Comparison of ENCODE assay signal across 25 cellular contexts in the genomic region with DNA sequence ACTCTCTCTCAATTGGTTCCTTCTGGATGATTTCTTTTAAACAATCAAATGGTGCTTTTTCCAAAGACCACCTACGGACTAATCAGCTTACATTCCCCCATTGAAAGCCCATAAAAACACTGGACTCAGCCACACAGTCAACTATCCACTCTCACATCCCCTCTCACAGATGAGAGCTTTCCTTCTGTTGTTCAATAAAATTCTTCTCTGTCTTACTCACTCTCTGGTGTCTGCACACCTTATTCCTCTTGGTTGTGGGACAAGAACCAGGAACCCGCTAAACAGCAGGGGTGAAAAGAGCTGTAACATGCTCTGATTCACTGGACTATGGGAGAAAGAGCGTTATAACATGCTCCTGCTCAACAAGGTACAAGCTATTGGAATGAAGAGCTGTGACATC.
A peak's percentile ranks its signal among the peaks of the same experiment; 100 is the strongest.
DNase-seq lines count a peak whose midpoint lies in the region; ATAC-seq, FAIRE-seq and TF ChIP-seq lines count a peak whose summit lies in the region.
"Had no signal": no experiment of that assay in that cellular context is flagged by ENCODE, and none has a peak within 500 bp of the region (broad histone marks: within the 10 kb centered on the region; RNA-seq: fewer than 3 reads in every experiment).

No MANE protein-coding gene starts in this region.

- H3K4me3 Mint-ChIP-seq in GM23338 (no peak overlapping the region), neural progenitor cell (no peak overlapping the region)
- H3K4me3 Mint-ChIP-seq: B cell; CD4-positive, CD25-positive, alpha-beta regulatory T cell; CD8-positive, alpha-beta T cell; H9; HFFc6 had no signal

- H3F3A ChIP-seq in GM23338 (replicated peaks; ENCODE audit: low read depth): no peaks in the 10 kb centered on the region
- H3F3A ChIP-seq in neural progenitor cell (ENCODE audit: low read depth): peaks cover 15% of the 10 kb centered on the region

- intact Hi-C loops in left colon (cut with DNase I, micrococcal nuclease): no loop called here

- H3K27me3 ChIP-seq in GM23338 (ENCODE audit: insufficient read depth): no peaks in the 10 kb centered on the region
- no peaks in the 10 kb centered on the region for H3K27me3 ChIP-seq in neural progenitor cell
- H3K27me3 ChIP-seq: BLaER1 had no signal

- no peak overlapping the region for H3K9ac ChIP-seq in neural progenitor cell
- H3K9ac ChIP-seq: BLaER1 had no signal

- no peak overlapping the region for H2AFZ ChIP-seq in GM23338
- H2AFZ ChIP-seq in neural progenitor cell (replicated peaks): no peak overlapping the region

- H3K9me3 Mint-ChIP-seq in GM23338 (peaks cover 16% of the 10 kb centered on the region), neural progenitor cell (peaks cover 4% of the 10 kb centered on the region)

- DNase-seq in GM23338 (ENCODE audit: low spot score) (peak; percentile 15), amniotic epithelial cell (ENCODE audit: low read depth) (peak; percentile 0), kidney tubule cell (ENCODE audit: low spot score) (peak; percentile 2), neural progenitor cell (ENCODE audit: low spot score) (peak; percentile 68), left colon (no peak), GM12891 (ENCODE audit: insufficient read length, low spot score) (no peak)
- DNase-seq: Caco-2; CD4-positive, CD25-positive, alpha-beta regulatory T cell; CD8-positive, alpha-beta T cell; DMS153; DMS79; EL; GDM1; H9; HFFc6 had no signal

- no peak for ATAC-seq in GM23338
- no peak for ATAC-seq in GM19395 (IDR thresholded peaks at IDR 0.05; ENCODE audit: unreplicated experiment)
- ATAC-seq in HG02571 (IDR thresholded peaks at IDR 0.05; ENCODE audit: unreplicated experiment): no peak
- no peak for ATAC-seq in left colon
- ATAC-seq: CD8-positive, alpha-beta T cell; GM12878; HCT116 had no signal

- no peaks in the 10 kb centered on the region for H3K79me2 ChIP-seq in GM23338 (replicated peaks; ENCODE audit: insufficient read depth)
- H3K79me2 ChIP-seq in neural progenitor cell (ENCODE audit: low read depth): no peaks in the 10 kb centered on the region

- TF ChIP-seq CTCF in GM23338 (conservative IDR thresholded peaks at IDR 0.05; ENCODE audit: low read depth in 2 of 2): no peak
- no peak for TF ChIP-seq CTCF in neural progenitor cell (IDR thresholded peaks at IDR 0.05)

- TF ChIP-seq POLR2A in GM12891 (IDR thresholded peaks at IDR 0.05; ENCODE audit: low read depth, low read length): no peak

- H3K27me3 Mint-ChIP-seq in GM23338 (ENCODE audit: insufficient read depth, low read depth, poor library complexity) (no peaks in the 10 kb centered on the region), neural progenitor cell (ENCODE audit: insufficient read depth, low read depth) (no peaks in the 10 kb centered on the region)
- H3K27me3 Mint-ChIP-seq: B cell; CD4-positive, CD25-positive, alpha-beta regulatory T cell had no signal

- H3K9me3 ChIP-seq in neural progenitor cell (ENCODE audit: low read depth): no peaks in the 10 kb centered on the region
- H3K9me3 ChIP-seq: Caco-2 had no signal

- H3K4me1 ChIP-seq in GM23338 (ENCODE audit: insufficient read depth) (peaks cover 8% of the 10 kb centered on the region), neural progenitor cell (peaks cover 18% of the 10 kb centered on the region)
- H3K4me1 ChIP-seq: BLaER1, Caco-2 had no signal

- no peak overlapping the region for H3K27ac Mint-ChIP-seq in GM23338
- no peak overlapping the region for H3K27ac Mint-ChIP-seq in neural progenitor cell
- H3K27ac Mint-ChIP-seq: B cell; CD4-positive, CD25-positive, alpha-beta regulatory T cell; CD8-positive, alpha-beta T cell; HFFc6 had no signal

- H3K36me3 Mint-ChIP-seq in GM23338 (ENCODE audit: low read depth): peaks cover 19% of the 10 kb centered on the region; the same call in 2 of the 3 replicates
- no peaks in the 10 kb centered on the region for H3K36me3 Mint-ChIP-seq in neural progenitor cell
- H3K36me3 Mint-ChIP-seq: CD4-positive, CD25-positive, alpha-beta regulatory T cell; CD8-positive, alpha-beta T cell had no signal

- no peaks in the 10 kb centered on the region for H3K9me2 ChIP-seq in GM23338 (ENCODE audit: insufficient read depth)

- no peak for FAIRE-seq in GM12891 (lab: Jason Lieb, UNC)
- FAIRE-seq: A204.1, GM12878, GM18507 had no signal

- no peaks in the 10 kb centered on the region; the same call in 1 of the 2 replicates for H3K36me3 ChIP-seq in GM23338 (ENCODE audit: insufficient read depth)
- H3K36me3 ChIP-seq in neural progenitor cell: no peaks in the 10 kb centered on the region
- H3K36me3 ChIP-seq: BLaER1 had no signal

- H3K4me1 Mint-ChIP-seq in GM23338: no peaks in the 10 kb centered on the region
- peaks cover 7% of the 10 kb centered on the region for H3K4me1 Mint-ChIP-seq in neural progenitor cell
- H3K4me1 Mint-ChIP-seq: B cell; CD4-positive, CD25-positive, alpha-beta regulatory T cell had no signal

- H3K4me3 ChIP-seq in GM23338: no peak overlapping the region
- no peak overlapping the region for H3K4me3 ChIP-seq in neural progenitor cell
- H3K4me3 ChIP-seq: BLaER1, GM12878 had no signal

- H4K20me1 ChIP-seq in GM23338 (replicated peaks; ENCODE audit: insufficient read depth) (no peaks in the 10 kb centered on the region), neural progenitor cell (ENCODE audit: low read depth) (no peaks in the 10 kb centered on the region)
- H4K20me1 ChIP-seq: BLaER1 had no signal

- no peak overlapping the region for H3K27ac ChIP-seq in GM23338 (ENCODE audit: low read depth)
- peak overlapping the region; percentile 69 for H3K27ac ChIP-seq in neural progenitor cell
- H3K27ac ChIP-seq: 22Rv1, BLaER1, C4-2B had no signal

- H3K4me2 ChIP-seq in GM23338: no peak overlapping the region
- H3K4me2 ChIP-seq in neural progenitor cell: peak overlapping the region; percentile 63
- H3K4me2 ChIP-seq: BLaER1 had no signal

TF ChIP-seq in GM23338, 12 proteins besides CTCF, POLR2A, EP300 and RAD21 (continues in another document):
- TF ChIP-seq ZNF331 (CRISPR knock-in tag; IDR thresholded peaks at IDR 0.05; ENCODE audit: low read depth): no peak
- no peak for TF ChIP-seq POLR2AphosphoS5 (IDR thresholded peaks at IDR 0.05; ENCODE audit: low read depth)
- no peak for TF ChIP-seq REST (IDR thresholded peaks at IDR 0.05; ENCODE audit: unreplicated experiment)

TF ChIP-seq in GM12891, 5 proteins besides CTCF, POLR2A, EP300 and RAD21:
- TF ChIP-seq TAF1 (IDR thresholded peaks at IDR 0.05; ENCODE audit: low read depth, low read length): no peak
- no peak for TF ChIP-seq SPI1 (IDR thresholded peaks at IDR 0.05; ENCODE audit: low read depth, low read length)
- TF ChIP-seq POLR2AphosphoS5 (IDR thresholded peaks at IDR 0.05; ENCODE audit: low read depth, low read length): no peak
- TF ChIP-seq PAX5 (IDR thresholded peaks at IDR 0.05; ENCODE audit: insufficient read depth, low read length, severe bottlenecking): no peak
- no peak for TF ChIP-seq POU2F2 (IDR thresholded peaks at IDR 0.05; ENCODE audit: low read depth, low read length)
TF ChIP-seq in GM12891: peak in this region for 0.

Comparison
In these comparisons a context has a peak if more than half of its experiments do, and no peak if none do; other contexts are left out.
1. DNase-seq: peak in GM23338 (single experiment), amniotic epithelial cell (single experiment), kidney tubule cell (single experiment) and neural progenitor cell (single experiment); none in left colon (0 of 2) and GM12891 (single experiment).